In genomic region chr2:106885981-106886915, GRCh38 we compare ENCODE assay signal across 8 cellular contexts. TPM values are rescaled to one million over a fixed set of nuclear protein-coding genes. Genes with fewer than 3 reads are reported as not detected.
DNase-seq lines count a peak whose midpoint lies in the region; ATAC-seq and TF ChIP-seq lines count a peak whose summit lies in the region.

Gene ST6GAL2 (minus strand): TSS chr2:106886167. CDS start chr2:106843977, 42,190 bp downstream.

- no peaks in the 10 kb centered on the region for H3K9me3 Mint-ChIP-seq in activated CD8-positive, alpha-beta memory T cell treated with anti-CD3 and anti-CD28 coated beads, Interleukin-2, amount 10 ng/mL, durations not matched to agents 7 days and 5 days (ENCODE audit: low read depth)
- H3K9me3 Mint-ChIP-seq in chondrocyte (ENCODE audit: low read depth): no peaks in the 10 kb centered on the region

- H3K36me3 Mint-ChIP-seq in activated CD8-positive, alpha-beta memory T cell treated with anti-CD3 and anti-CD28 coated beads, Interleukin-2, amount 10 ng/mL, durations not matched to agents 7 days and 5 days: peaks cover 6% of the 10 kb centered on the region
- peaks cover 5% of the 10 kb centered on the region for H3K36me3 Mint-ChIP-seq in chondrocyte (ENCODE audit: low read depth)
- H3K36me3 Mint-ChIP-seq in T-helper 17 cell (ENCODE audit: low read depth): peaks cover 7% of the 10 kb centered on the region

- no peaks in the 10 kb centered on the region for H3K9me3 ChIP-seq in right lobe of liver
- no peaks in the 10 kb centered on the region for H3K9me3 ChIP-seq in upper lobe of right lung
- H3K9me3 ChIP-seq in T-helper 17 cell (ENCODE audit: control insufficient read depth, low read length, poor library complexity, severe bottlenecking): no peaks in the 10 kb centered on the region
- H3K9me3 ChIP-seq in HAP-1: no peaks in the 10 kb centered on the region

- TF ChIP-seq POLR2A in right lobe of liver (IDR thresholded peaks at IDR 0.05): no peak

- intact Hi-C loops in right lobe of liver (cut with DNase I) (no loop called here), upper lobe of right lung (cut with DNase I) (no loop called here)

- peak within 1 kb of the TSS; percentile 24 for H3K27ac Mint-ChIP-seq in activated CD8-positive, alpha-beta memory T cell treated with anti-CD3 and anti-CD28 coated beads, Interleukin-2, amount 10 ng/mL, durations not matched to agents 7 days and 5 days
- peak within 1 kb of the TSS; percentile 99 for H3K27ac Mint-ChIP-seq in chondrocyte (ENCODE audit: unreplicated experiment)
- H3K27ac Mint-ChIP-seq in T-helper 17 cell: no peak within 1 kb of the TSS

- H3K4me1 ChIP-seq in right lobe of liver (peaks cover 0 to 10% (median 0%) of the 10 kb centered on the region in 4 donors), upper lobe of right lung (peaks cover 7% of the 10 kb centered on the region), HAP-1 (no peaks in the 10 kb centered on the region)

- no peak for ATAC-seq in activated CD8-positive, alpha-beta memory T cell treated with anti-CD3 and anti-CD28 coated beads, Interleukin-2, amount 10 ng/mL, durations not matched to agents 7 days and 5 days
- ATAC-seq in right lobe of liver: peak in 2 of 4 donors; percentile 14 to 33
- peak; percentile 57 for ATAC-seq in upper lobe of right lung
- ATAC-seq in T-helper 17 cell: no peak

- no peak for DNase-seq in activated CD8-positive, alpha-beta memory T cell treated with anti-CD3 and anti-CD28 coated beads, Interleukin-2, amount 10 ng/mL, durations not matched to agents 7 days and 5 days
- DNase-seq in activated CD8-positive, alpha-beta memory T cell treated with anti-CD3 and anti-CD28 coated beads for 24 hours: no peak
- DNase-seq in chondrocyte (ENCODE audit: low spot score): peak; percentile 94
- DNase-seq in right lobe of liver: no peak
- no peak for DNase-seq in upper lobe of right lung
- DNase-seq in NCI-H2227 treated with DMSO at 0.1 percent for 48 hours (lab: John Stamatoyannopoulos, UW): no peak
- no peak for DNase-seq in T-helper 17 cell
- DNase-seq in HAP-1 (ENCODE audit: low spot score in 2 of 2): no peak

- 3% methylated on average over 10 of the region's 118 CpGs for WGBS in right lobe of liver (ENCODE audit: insufficient coverage, low coverage, low lambda C conversion rate, missing lambda C conversion rate)

- H3K4me1 Mint-ChIP-seq in activated CD8-positive, alpha-beta memory T cell treated with anti-CD3 and anti-CD28 coated beads, Interleukin-2, amount 10 ng/mL, durations not matched to agents 7 days and 5 days: peaks cover 12% of the 10 kb centered on the region
- H3K4me1 Mint-ChIP-seq in chondrocyte (ENCODE audit: low read depth) (peaks cover 59% of the 10 kb centered on the region), T-helper 17 cell (peaks cover 4% of the 10 kb centered on the region)

- CTCF ChIA-PET in activated CD8-positive, alpha-beta memory T cell treated with anti-CD3 and anti-CD28 coated beads, Interleukin-2, amount 10 ng/mL, durations not matched to agents 7 days and 5 days (lab: Charles Lee): no interaction called here

- H3K36me3 ChIP-seq in right lobe of liver: no peaks in the 10 kb centered on the region
- no peaks in the 10 kb centered on the region for H3K36me3 ChIP-seq in upper lobe of right lung
- H3K36me3 ChIP-seq in HAP-1 (replicated peaks): no peaks in the 10 kb centered on the region

- in situ Hi-C loops in HAP-1 (cut with MboI; ENCODE audit: low sequenced_read_pairs): no loop called here

- H3K27ac ChIP-seq in right lobe of liver (peak within 1 kb of the TSS in 1 of 3 donors; percentile 40), upper lobe of right lung (no peak within 1 kb of the TSS)

- H3K4me3 ChIP-seq in right lobe of liver (peak within 1 kb of the TSS; percentile 21 to 43 (median 28)), upper lobe of right lung (peak within 1 kb of the TSS; percentile 39), HAP-1 (no peak within 1 kb of the TSS)

- peaks cover 0 to 10% of the 10 kb centered on the region in 2 donors for H3K27me3 ChIP-seq in right lobe of liver
- H3K27me3 ChIP-seq in upper lobe of right lung: peaks cover 34% of the 10 kb centered on the region
- H3K27me3 ChIP-seq in HAP-1 (ENCODE audit: low read depth): no peaks in the 10 kb centered on the region

- H3K27me3 Mint-ChIP-seq in activated CD8-positive, alpha-beta memory T cell treated with anti-CD3 and anti-CD28 coated beads, Interleukin-2, amount 10 ng/mL, durations not matched to agents 7 days and 5 days: peaks cover 30% of the 10 kb centered on the region
- H3K27me3 Mint-ChIP-seq in chondrocyte (ENCODE audit: low read depth) (no peaks in the 10 kb centered on the region), T-helper 17 cell (peaks cover 36% of the 10 kb centered on the region)

- TF ChIP-seq CTCF in chondrocyte (IDR thresholded peaks at IDR 0.05): peak; percentile 60
- TF ChIP-seq CTCF in right lobe of liver (IDR thresholded peaks at IDR 0.05): no peak
- no peak for TF ChIP-seq CTCF in upper lobe of right lung (IDR thresholded peaks at IDR 0.05)

- H3K4me3 Mint-ChIP-seq in activated CD8-positive, alpha-beta memory T cell treated with anti-CD3 and anti-CD28 coated beads, Interleukin-2, amount 10 ng/mL, durations not matched to agents 7 days and 5 days: peak within 1 kb of the TSS; percentile 11
- H3K4me3 Mint-ChIP-seq in chondrocyte (ENCODE audit: unreplicated experiment) (peak within 1 kb of the TSS; percentile 99), T-helper 17 cell (no peak within 1 kb of the TSS)

RNA-seq across cellular contexts. Expression of gene ST6GAL2, which starts in this region (rescaled TPM):
- total RNA-seq in activated CD8-positive, alpha-beta memory T cell treated with anti-CD3 and anti-CD28 coated beads, Interleukin-2, amount 10 ng/mL, durations not matched to agents 7 days and 5 days: not detected
- total RNA-seq in chondrocyte (144 to 319 TPM (median 144 TPM) in 3 replicates), right lobe of liver (1 to 10 TPM in 4 of 6 experiments, under 1 TPM in 2; 0.55 to 2.4 (median 1.7) TPM), upper lobe of right lung (2.5 TPM), T-helper 17 cell (under 1 TPM; 0.17 to 0.34 TPM)

Comparison
In these comparisons a context has a peak if more than half of its experiments do, and no peak if none do; other contexts are left out.
1. RNA of gene ST6GAL2 (total RNA-seq): 144 to 319 TPM in chondrocyte; 2.5 TPM in upper lobe of right lung (single experiment), 0.55 to 2.4 TPM in right lobe of liver, 0.17 to 0.34 TPM in T-helper 17 cell and not detected in activated CD8-positive, alpha-beta memory T cell treated with anti-CD3 and anti-CD28 coated beads, Interleukin-2, amount 10 ng/mL, durations not matched to agents 7 days and 5 days; every median in the first group is over 10 times any median in the second.